In the genomic region with DNA sequence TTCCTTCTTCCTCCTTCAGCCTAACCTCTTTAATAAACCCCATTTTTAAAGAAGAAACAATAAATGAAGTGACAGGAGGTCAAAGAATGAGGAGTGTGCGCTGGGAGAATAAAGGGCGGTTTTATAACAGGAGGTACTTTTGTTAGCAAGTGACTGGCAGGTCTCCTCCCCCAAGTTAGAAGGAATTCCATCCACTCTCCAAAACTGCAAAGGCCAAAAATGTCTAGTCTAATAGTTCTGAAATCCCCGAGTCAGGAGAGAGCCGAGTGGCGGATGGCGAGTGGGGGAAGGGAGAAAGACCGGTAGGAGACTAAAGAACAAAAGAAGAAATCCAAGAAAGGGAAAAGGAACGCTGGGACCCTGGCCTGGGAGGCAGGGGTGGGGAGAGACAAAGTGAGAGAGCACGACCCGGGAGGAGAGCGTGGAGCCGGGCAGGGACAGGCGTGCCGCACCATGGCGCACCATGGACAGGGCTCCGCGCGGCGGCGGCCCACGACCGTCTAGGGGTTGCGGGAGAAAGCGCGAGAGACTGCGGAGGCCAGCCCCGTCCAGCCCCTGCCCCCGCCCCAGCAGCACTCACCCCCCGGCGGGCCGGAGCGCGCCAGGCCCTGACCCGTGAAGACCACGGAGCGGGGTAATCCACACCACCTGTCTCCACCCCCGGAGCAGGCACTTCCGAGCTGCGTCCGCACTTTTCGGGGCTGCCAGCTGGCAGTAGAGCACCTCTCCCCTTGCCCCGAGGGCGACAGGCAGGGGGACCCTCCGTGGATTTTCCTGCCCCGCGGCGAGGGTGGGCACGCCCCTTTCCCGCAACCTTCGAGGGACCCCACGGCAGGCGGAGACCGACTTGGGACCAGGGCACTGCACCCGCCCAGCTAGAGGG, we compare ENCODE assay signal across 1 cellular context.
TF ChIP-seq lines count a peak whose summit lies in the region.

No MANE protein-coding gene starts in this region.

TF ChIP-seq in HepG2, 621 proteins besides CTCF, POLR2A, EP300 and RAD21 (continued from another document and continues in another):
- TF ChIP-seq, protein P1, sequence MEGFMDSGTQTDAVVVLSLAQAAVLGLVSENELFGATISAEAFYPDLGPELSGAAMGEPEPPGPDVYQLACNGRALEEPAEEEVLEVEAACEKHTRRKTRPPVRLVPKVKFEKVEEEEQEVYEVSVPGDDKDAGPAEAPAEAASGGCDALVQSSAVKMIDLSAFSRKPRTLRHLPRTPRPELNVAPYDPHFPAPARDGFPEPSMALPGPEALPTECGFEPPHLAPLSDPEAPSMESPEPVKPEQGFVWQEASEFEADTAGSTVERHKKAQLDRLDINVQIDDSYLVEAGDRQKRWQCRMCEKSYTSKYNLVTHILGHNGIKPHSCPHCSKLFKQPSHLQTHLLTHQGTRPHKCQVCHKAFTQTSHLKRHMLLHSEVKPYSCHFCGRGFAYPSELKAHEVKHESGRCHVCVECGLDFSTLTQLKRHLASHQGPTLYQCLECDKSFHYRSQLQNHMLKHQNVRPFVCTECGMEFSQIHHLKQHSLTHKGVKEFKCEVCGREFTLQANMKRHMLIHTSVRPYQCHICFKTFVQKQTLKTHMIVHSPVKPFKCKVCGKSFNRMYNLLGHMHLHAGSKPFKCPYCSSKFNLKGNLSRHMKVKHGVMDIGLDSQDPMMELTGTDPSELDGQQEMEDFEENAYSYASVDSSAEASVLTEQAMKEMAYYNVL (CRISPR knock-in tag; IDR thresholded peaks at IDR 0.05; ENCODE audit: borderline replicate concordance): peak; percentile 26; the same call in 1 of the 2 replicates
- TF ChIP-seq, protein P2, sequence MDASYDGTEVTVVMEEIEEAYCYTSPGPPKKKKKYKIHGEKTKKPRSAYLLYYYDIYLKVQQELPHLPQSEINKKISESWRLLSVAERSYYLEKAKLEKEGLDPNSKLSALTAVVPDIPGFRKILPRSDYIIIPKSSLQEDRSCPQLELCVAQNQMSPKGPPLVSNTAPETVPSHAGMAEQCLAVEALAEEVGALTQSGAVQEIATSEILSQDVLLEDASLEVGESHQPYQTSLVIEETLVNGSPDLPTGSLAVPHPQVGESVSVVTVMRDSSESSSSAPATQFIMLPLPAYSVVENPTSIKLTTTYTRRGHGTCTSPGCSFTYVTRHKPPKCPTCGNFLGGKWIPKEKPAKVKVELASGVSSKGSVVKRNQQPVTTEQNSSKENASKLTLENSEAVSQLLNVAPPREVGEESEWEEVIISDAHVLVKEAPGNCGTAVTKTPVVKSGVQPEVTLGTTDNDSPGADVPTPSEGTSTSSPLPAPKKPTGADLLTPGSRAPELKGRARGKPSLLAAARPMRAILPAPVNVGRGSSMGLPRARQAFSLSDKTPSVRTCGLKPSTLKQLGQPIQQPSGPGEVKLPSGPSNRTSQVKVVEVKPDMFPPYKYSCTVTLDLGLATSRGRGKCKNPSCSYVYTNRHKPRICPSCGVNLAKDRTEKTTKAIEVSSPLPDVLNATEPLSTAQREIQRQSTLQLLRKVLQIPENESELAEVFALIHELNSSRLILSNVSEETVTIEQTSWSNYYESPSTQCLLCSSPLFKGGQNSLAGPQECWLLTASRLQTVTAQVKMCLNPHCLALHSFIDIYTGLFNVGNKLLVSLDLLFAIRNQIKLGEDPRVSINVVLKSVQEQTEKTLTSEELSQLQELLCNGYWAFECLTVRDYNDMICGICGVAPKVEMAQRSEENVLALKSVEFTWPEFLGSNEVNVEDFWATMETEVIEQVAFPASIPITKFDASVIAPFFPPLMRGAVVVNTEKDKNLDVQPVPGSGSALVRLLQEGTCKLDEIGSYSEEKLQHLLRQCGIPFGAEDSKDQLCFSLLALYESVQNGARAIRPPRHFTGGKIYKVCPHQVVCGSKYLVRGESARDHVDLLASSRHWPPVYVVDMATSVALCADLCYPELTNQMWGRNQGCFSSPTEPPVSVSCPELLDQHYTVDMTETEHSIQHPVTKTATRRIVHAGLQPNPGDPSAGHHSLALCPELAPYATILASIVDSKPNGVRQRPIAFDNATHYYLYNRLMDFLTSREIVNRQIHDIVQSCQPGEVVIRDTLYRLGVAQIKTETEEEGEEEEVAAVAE (CRISPR knock-in tag; IDR thresholded peaks at IDR 0.05; ENCODE audit: borderline replicate concordance): no peak
- TF ChIP-seq, protein P3, sequence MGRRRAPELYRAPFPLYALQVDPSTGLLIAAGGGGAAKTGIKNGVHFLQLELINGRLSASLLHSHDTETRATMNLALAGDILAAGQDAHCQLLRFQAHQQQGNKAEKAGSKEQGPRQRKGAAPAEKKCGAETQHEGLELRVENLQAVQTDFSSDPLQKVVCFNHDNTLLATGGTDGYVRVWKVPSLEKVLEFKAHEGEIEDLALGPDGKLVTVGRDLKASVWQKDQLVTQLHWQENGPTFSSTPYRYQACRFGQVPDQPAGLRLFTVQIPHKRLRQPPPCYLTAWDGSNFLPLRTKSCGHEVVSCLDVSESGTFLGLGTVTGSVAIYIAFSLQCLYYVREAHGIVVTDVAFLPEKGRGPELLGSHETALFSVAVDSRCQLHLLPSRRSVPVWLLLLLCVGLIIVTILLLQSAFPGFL (CRISPR knock-in tag; IDR thresholded peaks at IDR 0.05): no peak
- no peak for TF ChIP-seq ZKSCAN8 (CRISPR knock-in tag; IDR thresholded peaks at IDR 0.05; ENCODE audit: borderline replicate concordance)
- TF ChIP-seq ZNF207 (IDR thresholded peaks at IDR 0.05; ENCODE audit: borderline replicate concordance): no peak
- no peak for TF ChIP-seq ZNF350 (CRISPR knock-in tag; IDR thresholded peaks at IDR 0.05; ENCODE audit: borderline replicate concordance, low read depth)
- TF ChIP-seq HOXA3 (CRISPR knock-in tag; IDR thresholded peaks at IDR 0.05): peak; percentile 24; the same call in 1 of the 2 replicates
- TF ChIP-seq, protein P4, sequence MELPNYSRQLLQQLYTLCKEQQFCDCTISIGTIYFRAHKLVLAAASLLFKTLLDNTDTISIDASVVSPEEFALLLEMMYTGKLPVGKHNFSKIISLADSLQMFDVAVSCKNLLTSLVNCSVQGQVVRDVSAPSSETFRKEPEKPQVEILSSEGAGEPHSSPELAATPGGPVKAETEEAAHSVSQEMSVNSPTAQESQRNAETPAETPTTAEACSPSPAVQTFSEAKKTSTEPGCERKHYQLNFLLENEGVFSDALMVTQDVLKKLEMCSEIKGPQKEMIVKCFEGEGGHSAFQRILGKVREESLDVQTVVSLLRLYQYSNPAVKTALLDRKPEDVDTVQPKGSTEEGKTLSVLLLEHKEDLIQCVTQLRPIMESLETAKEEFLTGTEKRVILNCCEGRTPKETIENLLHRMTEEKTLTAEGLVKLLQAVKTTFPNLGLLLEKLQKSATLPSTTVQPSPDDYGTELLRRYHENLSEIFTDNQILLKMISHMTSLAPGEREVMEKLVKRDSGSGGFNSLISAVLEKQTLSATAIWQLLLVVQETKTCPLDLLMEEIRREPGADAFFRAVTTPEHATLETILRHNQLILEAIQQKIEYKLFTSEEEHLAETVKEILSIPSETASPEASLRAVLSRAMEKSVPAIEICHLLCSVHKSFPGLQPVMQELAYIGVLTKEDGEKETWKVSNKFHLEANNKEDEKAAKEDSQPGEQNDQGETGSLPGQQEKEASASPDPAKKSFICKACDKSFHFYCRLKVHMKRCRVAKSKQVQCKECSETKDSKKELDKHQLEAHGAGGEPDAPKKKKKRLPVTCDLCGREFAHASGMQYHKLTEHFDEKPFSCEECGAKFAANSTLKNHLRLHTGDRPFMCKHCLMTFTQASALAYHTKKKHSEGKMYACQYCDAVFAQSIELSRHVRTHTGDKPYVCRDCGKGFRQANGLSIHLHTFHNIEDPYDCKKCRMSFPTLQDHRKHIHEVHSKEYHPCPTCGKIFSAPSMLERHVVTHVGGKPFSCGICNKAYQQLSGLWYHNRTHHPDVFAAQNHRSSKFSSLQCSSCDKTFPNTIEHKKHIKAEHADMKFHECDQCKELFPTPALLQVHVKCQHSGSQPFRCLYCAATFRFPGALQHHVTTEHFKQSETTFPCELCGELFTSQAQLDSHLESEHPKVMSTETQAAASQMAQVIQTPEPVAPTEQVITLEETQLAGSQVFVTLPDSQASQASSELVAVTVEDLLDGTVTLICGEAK (IDR thresholded peaks at IDR 0.05): no peak
- TF ChIP-seq, protein P4 (CRISPR knock-in tag; IDR thresholded peaks at IDR 0.05): 0 out of 2 replicates have a peak, but pooled peaks have one; percentile 19
- no peak for TF ChIP-seq ZNF101 (CRISPR knock-in tag; IDR thresholded peaks at IDR 0.05; ENCODE audit: borderline replicate concordance, low read depth)
- no peak for TF ChIP-seq JDP2 (CRISPR knock-in tag; IDR thresholded peaks at IDR 0.05; ENCODE audit: borderline replicate concordance)
- peak; percentile 44 for TF ChIP-seq AGO2 (optimal IDR thresholded peaks at IDR 0.05; ENCODE audit: low read depth, low read length)
- TF ChIP-seq, protein P5, sequence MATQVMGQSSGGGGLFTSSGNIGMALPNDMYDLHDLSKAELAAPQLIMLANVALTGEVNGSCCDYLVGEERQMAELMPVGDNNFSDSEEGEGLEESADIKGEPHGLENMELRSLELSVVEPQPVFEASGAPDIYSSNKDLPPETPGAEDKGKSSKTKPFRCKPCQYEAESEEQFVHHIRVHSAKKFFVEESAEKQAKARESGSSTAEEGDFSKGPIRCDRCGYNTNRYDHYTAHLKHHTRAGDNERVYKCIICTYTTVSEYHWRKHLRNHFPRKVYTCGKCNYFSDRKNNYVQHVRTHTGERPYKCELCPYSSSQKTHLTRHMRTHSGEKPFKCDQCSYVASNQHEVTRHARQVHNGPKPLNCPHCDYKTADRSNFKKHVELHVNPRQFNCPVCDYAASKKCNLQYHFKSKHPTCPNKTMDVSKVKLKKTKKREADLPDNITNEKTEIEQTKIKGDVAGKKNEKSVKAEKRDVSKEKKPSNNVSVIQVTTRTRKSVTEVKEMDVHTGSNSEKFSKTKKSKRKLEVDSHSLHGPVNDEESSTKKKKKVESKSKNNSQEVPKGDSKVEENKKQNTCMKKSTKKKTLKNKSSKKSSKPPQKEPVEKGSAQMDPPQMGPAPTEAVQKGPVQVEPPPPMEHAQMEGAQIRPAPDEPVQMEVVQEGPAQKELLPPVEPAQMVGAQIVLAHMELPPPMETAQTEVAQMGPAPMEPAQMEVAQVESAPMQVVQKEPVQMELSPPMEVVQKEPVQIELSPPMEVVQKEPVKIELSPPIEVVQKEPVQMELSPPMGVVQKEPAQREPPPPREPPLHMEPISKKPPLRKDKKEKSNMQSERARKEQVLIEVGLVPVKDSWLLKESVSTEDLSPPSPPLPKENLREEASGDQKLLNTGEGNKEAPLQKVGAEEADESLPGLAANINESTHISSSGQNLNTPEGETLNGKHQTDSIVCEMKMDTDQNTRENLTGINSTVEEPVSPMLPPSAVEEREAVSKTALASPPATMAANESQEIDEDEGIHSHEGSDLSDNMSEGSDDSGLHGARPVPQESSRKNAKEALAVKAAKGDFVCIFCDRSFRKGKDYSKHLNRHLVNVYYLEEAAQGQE (IDR thresholded peaks at IDR 0.05; ENCODE audit: borderline replicate concordance in 1 of 2, low read depth in 1 of 2, low read length in 2 of 2): peak; percentile 83 to 91
- TF ChIP-seq SIN3A (IDR thresholded peaks at IDR 0.05; ENCODE audit: borderline replicate concordance, low read depth, low read length): peak; percentile 84; the same call in 1 of the 2 replicates
- TF ChIP-seq PLRG1 (conservative IDR thresholded peaks at IDR 0.05): no peak
- no peak for TF ChIP-seq KDM5A (IDR thresholded peaks at IDR 0.05; ENCODE audit: borderline replicate concordance, low read length)
- TF ChIP-seq NFYC (CRISPR knock-in tag; IDR thresholded peaks at IDR 0.05): no peak
- TF ChIP-seq, protein P6, sequence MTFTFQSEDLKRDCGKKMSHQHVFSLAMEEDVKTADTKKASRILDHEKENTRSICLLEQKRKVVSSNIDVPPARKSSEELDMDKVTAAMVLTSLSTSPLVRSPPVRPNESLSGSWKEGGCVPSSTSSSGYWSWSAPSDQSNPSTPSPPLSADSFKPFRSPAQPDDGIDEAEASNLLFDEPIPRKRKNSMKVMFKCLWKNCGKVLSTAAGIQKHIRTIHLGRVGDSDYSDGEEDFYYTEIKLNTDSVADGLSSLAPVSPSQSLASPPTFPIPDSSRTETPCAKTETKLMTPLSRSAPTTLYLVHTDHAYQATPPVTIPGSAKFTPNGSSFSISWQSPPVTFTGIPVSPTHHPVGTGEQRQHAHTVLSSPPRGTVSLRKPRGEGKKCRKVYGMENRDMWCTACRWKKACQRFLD (CRISPR knock-in tag; IDR thresholded peaks at IDR 0.05; ENCODE audit: borderline replicate concordance): no peak
- TF ChIP-seq JUND (CRISPR knock-in tag; IDR thresholded peaks at IDR 0.05): no peak
- TF ChIP-seq ZNF10 (CRISPR knock-in tag; IDR thresholded peaks at IDR 0.05; ENCODE audit: borderline replicate concordance, low read depth): no peak
- no peak for TF ChIP-seq EED (CRISPR knock-in tag; IDR thresholded peaks at IDR 0.05)
- TF ChIP-seq CBX2 (IDR thresholded peaks at IDR 0.05; ENCODE audit: low read depth, low read length): no peak
- no peak for TF ChIP-seq CBX2 (CRISPR knock-in tag; IDR thresholded peaks at IDR 0.05; ENCODE audit: low read depth)
- no peak for TF ChIP-seq ZMYM4 (CRISPR knock-in tag; IDR thresholded peaks at IDR 0.05)
- TF ChIP-seq, protein P7, sequence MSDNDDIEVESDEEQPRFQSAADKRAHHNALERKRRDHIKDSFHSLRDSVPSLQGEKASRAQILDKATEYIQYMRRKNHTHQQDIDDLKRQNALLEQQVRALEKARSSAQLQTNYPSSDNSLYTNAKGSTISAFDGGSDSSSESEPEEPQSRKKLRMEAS (IDR thresholded peaks at IDR 0.05): peak; percentile 60
